ENCODE assay signal across 23 cellular contexts in genomic region chr3:189945935-189946709, GRCh38.
"Had no signal": no experiment of that assay in that cellular context is flagged by ENCODE, and none has a peak within 500 bp of the region (broad histone marks: within the 10 kb centered on the region; RNA-seq: fewer than 3 reads in every experiment).

No MANE protein-coding gene starts in this region.

- H3K4me1 ChIP-seq: spleen, uterus had no signal

- H3K9me3 ChIP-seq: neutrophil, psoas muscle, spleen, thoracic aorta, uterus had no signal

- H3K27ac ChIP-seq: hepatocyte, neutrophil, psoas muscle, spleen, thoracic aorta, uterus had no signal

- H3K79me2 ChIP-seq: hepatocyte had no signal

- H3K36me3 ChIP-seq: neutrophil, spleen, thoracic aorta, uterus had no signal

- FAIRE-seq: colon, endothelial cell of umbilical vein had no signal

- ATAC-seq: left colon; left ventricle myocardium superior; psoas muscle; sciatic nerve; stimulated activated naive B cell treated with anti-CD40 and anti-IgM and Interleukin-4, amounts not matched to agents 10 μg/mL and 1 μg/mL and 100 μg/mL, for 72 hours; stimulated activated naive CD8-positive, alpha-beta T cell treated with anti-CD3 and anti-CD28 coated beads, Interleukin-15, amount 100 ng/mL, for 72 hours had no signal

- H2AFZ ChIP-seq: hepatocyte had no signal

- H3K4me3 ChIP-seq: hepatocyte, psoas muscle, spleen, thoracic aorta, uterus had no signal

- DNase-seq: dermis blood vessel endothelial cell; erythroblast; foreskin melanocyte; head of caudate nucleus; left colon; left ventricle myocardium superior; mesendoderm; naive B cell; psoas muscle; retina; spleen; stimulated activated CD4-positive, alpha-beta T cell treated with anti-CD3 and anti-CD28 coated beads, Interleukin-15, amount 100 ng/mL, for 24 hours; stimulated activated CD4-positive, alpha-beta T cell treated with anti-CD3 and anti-CD28 coated beads, Interleukin-2, amount 100 ng/mL, for 24 hours; stimulated activated CD4-positive, alpha-beta T cell treated with anti-CD3 and anti-CD28 coated beads, Interleukin-4, amount 100 ng/mL, for 4 hours; stimulated activated naive B cell treated with anti-CD40 and anti-IgM and Interleukin-4, amounts not matched to agents 10 μg/mL and 1 μg/mL and 100 μg/mL, for 72 hours; stimulated activated naive CD8-positive, alpha-beta T cell treated with anti-CD3 and anti-CD28 coated beads, Interleukin-15, amount 100 ng/mL, for 72 hours; uterus had no signal

- H3K4me2 ChIP-seq: hepatocyte had no signal

- H3K27me3 ChIP-seq: hepatocyte, uterus had no signal
